Comparison of ENCODE assay signal across 9 cellular contexts in genomic region chr1:75725861-75726361, GRCh38. TPM values are rescaled to one million over a fixed set of nuclear protein-coding genes. Genes with fewer than 3 reads are reported as not detected.
DNase-seq lines count a peak whose midpoint lies in the region; ATAC-seq and TF ChIP-seq lines count a peak whose summit lies in the region.
"Had no signal": no experiment of that assay in that cellular context is flagged by ENCODE, and none has a peak within 500 bp of the region (broad histone marks: within the 10 kb centered on the region; RNA-seq: fewer than 3 reads in every experiment).

No MANE protein-coding gene starts in this region.

- H3K36me3 Mint-ChIP-seq in CD4-positive, alpha-beta memory T cell = peaks cover 0 to 9% of the 10 kb centered on the region in 2 donors

- no peak for TF ChIP-seq CTCF in breast epithelium (IDR thresholded peaks at IDR 0.05)

- H3K4me1 Mint-ChIP-seq in CD4-positive, alpha-beta memory T cell = peaks cover 22 to 49% (median 32%) of the 10 kb centered on the region in 4 donors

- no peaks in the 10 kb centered on the region for H3K9me3 Mint-ChIP-seq in CD4-positive, alpha-beta memory T cell

- H3K27ac ChIP-seq in CD4-positive, alpha-beta memory T cell (ENCODE audit: low read depth, low read length) = no peak overlapping the region
- H3K27ac ChIP-seq in breast epithelium (peak overlapping the region in 1 of 2 donors; percentile 22), muscle layer of colon (ENCODE audit: low read depth, low read length) (no peak overlapping the region)

- peak overlapping the region; percentile 68 for H3K9ac ChIP-seq in muscle layer of colon (ENCODE audit: low read length)

- peak overlapping the region in 3 of 7 donors; percentile 47 to 97 (median 93) for H3K27ac Mint-ChIP-seq in CD4-positive, alpha-beta memory T cell

- H3K36me3 ChIP-seq in CD4-positive, alpha-beta memory T cell (ENCODE audit: insufficient read depth, low read length) = no peaks in the 10 kb centered on the region
- H3K36me3 ChIP-seq in breast epithelium = no peaks in the 10 kb centered on the region
- no peaks in the 10 kb centered on the region for H3K36me3 ChIP-seq in muscle layer of colon (ENCODE audit: insufficient read depth, low read length)

- no peaks in the 10 kb centered on the region for H3K9me3 ChIP-seq in CD4-positive, alpha-beta memory T cell (ENCODE audit: control insufficient read depth in 1 of 2, low read length in 2 of 2)
- H3K9me3 ChIP-seq in breast epithelium = no peaks in the 10 kb centered on the region
- no peaks in the 10 kb centered on the region for H3K9me3 ChIP-seq in muscle layer of colon (ENCODE audit: low read length)

- in situ Hi-C loops in KBM-7 (cut with MboI; ENCODE audit: low pct_unique_long_range_greater_than_20kb, low sequenced_read_pairs) = no loop called here

- peaks cover 39% of the 10 kb centered on the region for H3K4me1 ChIP-seq in CD4-positive, alpha-beta memory T cell (ENCODE audit: insufficient read depth, low read length)
- no peaks in the 10 kb centered on the region for H3K4me1 ChIP-seq in breast epithelium
- peaks cover 19% of the 10 kb centered on the region for H3K4me1 ChIP-seq in muscle layer of colon (ENCODE audit: insufficient read depth, low read length)

- intact Hi-C loops in CD4-positive, alpha-beta memory T cell (cut with micrococcal nuclease) = loop anchor here (2.0 kb wide), 2 partner anchors 15 to 1957 kb away; partner anchors contain the start of gene ZZZ3
- intact Hi-C loops in breast epithelium (cut with DNase I; ENCODE audit: low total_unique reads) = no loop called here

- H3K27me3 Mint-ChIP-seq in CD4-positive, alpha-beta memory T cell = no peaks in the 10 kb centered on the region

- POLR2A ChIA-PET in CD4-positive, alpha-beta memory T cell (lab: Charles Lee; ENCODE audit: partially characterized antibody) = interaction anchor here (1.0 to 1.4 kb wide), 2 partner anchors 61 to 62 kb away, joined by 3 read pairs; no protein-coding TSS in a partner anchor

- no peak for TF ChIP-seq POLR2A in breast epithelium (IDR thresholded peaks at IDR 0.05)

- CTCF ChIA-PET in CD4-positive, alpha-beta memory T cell (lab: Charles Lee; ENCODE audit: partially characterized antibody) = no interaction called here

- no peak overlapping the region for H3K4me3 ChIP-seq in CD4-positive, alpha-beta memory T cell (ENCODE audit: low read length in 2 of 2)
- H3K4me3 ChIP-seq in breast epithelium (peak overlapping the region in 2 of 3 donors; percentile 87 to 93), muscle layer of colon (ENCODE audit: low read depth in 1 of 2, low read length in 2 of 2) (peak overlapping the region in 1 of 2 donors; percentile 70)
- H3K4me3 ChIP-seq: lung had no signal

- H3K4me3 Mint-ChIP-seq in CD4-positive, alpha-beta memory T cell = peak overlapping the region in 7 of 8 donors; percentile 44 to 100 (median 98)

- ATAC-seq in GM18502 (IDR thresholded peaks at IDR 0.05; ENCODE audit: poor library complexity, unreplicated experiment) (no peak), GM18861 (IDR thresholded peaks at IDR 0.05; ENCODE audit: unreplicated experiment) (no peak)

- H3K27me3 ChIP-seq in CD4-positive, alpha-beta memory T cell (ENCODE audit: insufficient read depth, low read length) = no peaks in the 10 kb centered on the region
- no peaks in the 10 kb centered on the region for H3K27me3 ChIP-seq in breast epithelium
- H3K27me3 ChIP-seq in muscle layer of colon (ENCODE audit: control insufficient read depth in 1 of 2, insufficient read depth in 2 of 2, low read length in 2 of 2) = no peaks in the 10 kb centered on the region

- DNase-seq in CD4-positive, alpha-beta memory T cell = no peak
- DNase-seq in KBM-7 (peak; percentile 38), breast epithelium (ENCODE audit: low spot score in 2 of 2) (no peak), SKM-1 treated with dmso at 0.1 percent for 144 hours (lab: John Stamatoyannopoulos, UW; ENCODE audit: unreplicated experiment) (no peak)
- no peak for DNase-seq in activated CD8-positive, alpha-beta memory T cell treated with anti-CD3 and anti-CD28 coated beads, Interleukin-2, amount 50 U/mL, for 48 hours

RNA-seq across cellular contexts. Expression of gene ACADM, which starts 1.4 kb away (rescaled TPM):
- total RNA-seq in CD4-positive, alpha-beta memory T cell = 10 to 100 TPM; 31.9 to 33.4 TPM
- polyA plus RNA-seq in CD4-positive, alpha-beta memory T cell = 10 to 100 TPM; 49.8 to 67.2 TPM
- total RNA-seq in breast epithelium = 10 to 100 TPM; 46.7 to 62.9 (median 50.5) TPM

Comparison
In these comparisons a context has a peak if more than half of its experiments do, and no peak if none do; other contexts are left out.
1. H3K4me3 ChIP-seq: peak in breast epithelium (2 of 3); none in CD4-positive, alpha-beta memory T cell (0 of 2).